24 cellular contexts compared by ENCODE assay signal in genomic region chr4:98951710-98952109, GRCh38.
"Had no signal": no experiment of that assay in that cellular context is flagged by ENCODE, and none has a peak within 500 bp of the region (broad histone marks: within the 10 kb centered on the region; RNA-seq: fewer than 3 reads in every experiment).

No MANE protein-coding gene starts in this region.

- H3K36me3 Mint-ChIP-seq: activated CD8-positive, alpha-beta memory T cell treated with anti-CD3 and anti-CD28 coated beads, Interleukin-2, amount 10 ng/mL, durations not matched to agents 7 days and 5 days; activated naive CD4-positive, alpha-beta T cell treated with anti-CD3 and anti-CD28 coated beads, Interleukin-2, amount 50 U/mL, for 72 hours; brain had no signal

- H3K4me3 Mint-ChIP-seq: activated B cell treated with CpG ODN at 0.5 μM for 24 hours; activated CD4-positive, alpha-beta T cell treated with anti-CD3 and anti-CD28 coated beads, Interleukin-2, amount 10 ng/mL, durations not matched to agents 24 days and 14 days; activated CD8-positive, alpha-beta memory T cell treated with anti-CD3 and anti-CD28 coated beads, Interleukin-2, amount 10 ng/mL, durations not matched to agents 7 days and 5 days; activated naive CD8-positive, alpha-beta T cell treated with anti-CD3 and anti-CD28 coated beads, Interleukin-2, amount 50 U/mL, for 24 hours; activated T-cell treated with anti-CD3 and anti-CD28 coated beads, Interleukin-2, amount 50 U/mL, for 24 hours; activated T-helper 1 cell treated with anti-CD3 and anti-CD28 coated beads, Interleukin-12 subunit alpha, Interleukin-12 subunit beta, Interleukin-2, Interleukin-4 antibody, amounts not matched to agents 30 ng/mL and 10 ng/mL and 1 ng/mL, durations not matched to agents 14 hours and 24 hours and 36 hours; brain; T-helper 2 cell treated with Interferon-gamma antibody and Interleukin-4, amounts not matched to agents 5 μg/mL and 100 μg/mL, for 36 hours had no signal

- DNase-seq: activated B cell treated with CpG ODN at 0.5 μM for 24 hours; activated CD4-positive, alpha-beta T cell treated with anti-CD3 and anti-CD28 coated beads for 1 hour; activated CD4-positive, alpha-beta T cell treated with anti-CD3 and anti-CD28 coated beads, Interleukin-2, amount 10 ng/mL, durations not matched to agents 24 days and 14 days; activated CD4-positive, alpha-beta T cell treated with anti-CD3 and anti-CD28 coated beads, Interleukin-2, amount 50 U/mL, for 48 hours; activated CD8-positive, alpha-beta memory T cell treated with anti-CD3 and anti-CD28 coated beads, Interleukin-2, amount 10 ng/mL, durations not matched to agents 7 days and 5 days; activated effector memory CD4-positive, alpha-beta T cell treated with Interleukin-2 at 50 U/mL for 16 hours; activated naive CD4-positive, alpha-beta T cell; activated naive CD8-positive, alpha-beta T cell treated with anti-CD3 and anti-CD28 coated beads, Interleukin-2, amount 50 U/mL, for 24 hours; activated T-cell treated with anti-CD3 and anti-CD28 coated beads, Interleukin-2, amount 50 U/mL, for 24 hours; amygdala; KBM-7; NCI-H1048; NCI-H146; NCI-H187 treated with DMSO at 0.1 percent for 48 hours; NCI-H2081 treated with DMSO at 0.1 percent for 48 hours; NCI-H446; PC-3; SHP77; SW 1271 had no signal

- H3K4me1 Mint-ChIP-seq: activated B cell treated with CpG ODN at 0.5 μM for 24 hours; activated CD4-positive, alpha-beta T cell treated with anti-CD3 and anti-CD28 coated beads, Interleukin-2, amount 10 ng/mL, durations not matched to agents 24 days and 14 days; activated CD8-positive, alpha-beta memory T cell treated with anti-CD3 and anti-CD28 coated beads, Interleukin-2, amount 10 ng/mL, durations not matched to agents 7 days and 5 days; activated naive CD8-positive, alpha-beta T cell treated with anti-CD3 and anti-CD28 coated beads, Interleukin-2, amount 50 U/mL, for 24 hours; brain had no signal

- H3K9me3 Mint-ChIP-seq: activated B cell treated with CpG ODN at 0.5 μM for 24 hours; activated CD4-positive, alpha-beta T cell treated with anti-CD3 and anti-CD28 coated beads, Interleukin-2, amount 10 ng/mL, durations not matched to agents 24 days and 14 days; activated naive CD4-positive, alpha-beta T cell treated with anti-CD3 and anti-CD28 coated beads, Interleukin-2, amount 50 U/mL, for 72 hours; activated naive CD8-positive, alpha-beta T cell treated with anti-CD3 and anti-CD28 coated beads, Interleukin-2, amount 50 U/mL, for 24 hours; activated T-cell treated with anti-CD3 and anti-CD28 coated beads, Interleukin-2, amount 50 U/mL, for 24 hours; activated T-helper 1 cell treated with anti-CD3 and anti-CD28 coated beads, Interleukin-12 subunit alpha, Interleukin-12 subunit beta, Interleukin-2, Interleukin-4 antibody, amounts not matched to agents 30 ng/mL and 10 ng/mL and 1 ng/mL, durations not matched to agents 14 hours and 24 hours and 36 hours; T-helper 2 cell treated with Interferon-gamma antibody and Interleukin-4, amounts not matched to agents 5 μg/mL and 100 μg/mL, for 36 hours had no signal

- H3K27ac Mint-ChIP-seq: activated B cell treated with CpG ODN at 0.5 μM for 24 hours; activated CD4-positive, alpha-beta T cell treated with anti-CD3 and anti-CD28 coated beads, Interleukin-2, amount 10 ng/mL, durations not matched to agents 24 days and 14 days; activated CD8-positive, alpha-beta memory T cell treated with anti-CD3 and anti-CD28 coated beads, Interleukin-2, amount 10 ng/mL, durations not matched to agents 7 days and 5 days; activated naive CD4-positive, alpha-beta T cell treated with anti-CD3 and anti-CD28 coated beads, Interleukin-2, amount 50 U/mL, for 72 hours; activated naive CD8-positive, alpha-beta T cell treated with anti-CD3 and anti-CD28 coated beads, Interleukin-2, amount 50 U/mL, for 24 hours; activated T-cell treated with anti-CD3 and anti-CD28 coated beads, Interleukin-2, amount 50 U/mL, for 24 hours; activated T-helper 1 cell treated with anti-CD3 and anti-CD28 coated beads, Interleukin-12 subunit alpha, Interleukin-12 subunit beta, Interleukin-2, Interleukin-4 antibody, amounts not matched to agents 30 ng/mL and 10 ng/mL and 1 ng/mL, durations not matched to agents 14 hours and 24 hours and 36 hours; brain; T-helper 2 cell treated with Interferon-gamma antibody and Interleukin-4, amounts not matched to agents 5 μg/mL and 100 μg/mL, for 36 hours had no signal

- H3K4me3 ChIP-seq: SJSA1 had no signal
